ENCODE assay signal across 17 cellular contexts in genomic region chr17:3986939-3987335, GRCh38.
"Had no signal": no experiment of that assay in that cellular context is flagged by ENCODE, and none has a peak within 500 bp of the region (broad histone marks: within the 10 kb centered on the region; RNA-seq: fewer than 3 reads in every experiment).

No MANE protein-coding gene starts in this region.

- H3K9ac ChIP-seq: parathyroid adenoma had no signal

- H3K4me1 Mint-ChIP-seq: activated CD4-positive, alpha-beta T cell treated with anti-CD3 and anti-CD28 coated beads for 36 hours had no signal

- H2AFZ ChIP-seq: parathyroid adenoma had no signal

- H3K79me2 ChIP-seq: parathyroid adenoma had no signal

- H3K36me3 ChIP-seq: brain microvascular endothelial cell, colonic mucosa, left ventricle myocardium inferior, thoracic aorta, upper lobe of left lung had no signal

- H3K27me3 Mint-ChIP-seq: activated CD4-positive, alpha-beta T cell treated with anti-CD3 and anti-CD28 coated beads for 36 hours had no signal

- H3K36me3 Mint-ChIP-seq: naive thymus-derived CD8-positive, alpha-beta T cell; stimulated activated naive B cell treated with anti-CD40 and anti-IgM and Interleukin-4, amounts not matched to agents 10 μg/mL and 1 μg/mL and 100 μg/mL, for 72 hours; WTC11 had no signal

- H3K27me3 ChIP-seq: brain microvascular endothelial cell, colonic mucosa, upper lobe of left lung had no signal

- DNase-seq: activated CD4-positive, alpha-beta T cell treated with anti-CD3 and anti-CD28 coated beads for 36 hours; activated CD4-positive, alpha-beta T cell treated with anti-CD3 and anti-CD28 coated beads, Interleukin-2, amount 50 U/mL, for 48 hours; activated naive CD4-positive, alpha-beta T cell; brain microvascular endothelial cell; central memory CD4-positive, alpha-beta T cell; colonic mucosa; hypothalamus; left ventricle myocardium inferior; mesendoderm; naive thymus-derived CD8-positive, alpha-beta T cell; stimulated activated naive B cell treated with anti-CD40 and anti-IgM and Interleukin-4, amounts not matched to agents 10 μg/mL and 1 μg/mL and 100 μg/mL, for 72 hours; upper lobe of left lung had no signal

- ATAC-seq: activated CD4-positive, alpha-beta T cell treated with anti-CD3 and anti-CD28 coated beads for 36 hours; naive thymus-derived CD8-positive, alpha-beta T cell had no signal

- H3K27ac Mint-ChIP-seq: activated CD4-positive, alpha-beta T cell treated with anti-CD3 and anti-CD28 coated beads for 36 hours; activated T-helper 1 cell treated with anti-CD3 and anti-CD28 coated beads, Interleukin-12 subunit alpha, Interleukin-12 subunit beta, Interleukin-2, Interleukin-4 antibody, amounts not matched to agents 30 ng/mL and 10 ng/mL and 1 ng/mL, durations not matched to agents 14 hours and 24 hours and 36 hours; naive thymus-derived CD8-positive, alpha-beta T cell; stimulated activated naive B cell treated with anti-CD40 and anti-IgM and Interleukin-4, amounts not matched to agents 10 μg/mL and 1 μg/mL and 100 μg/mL, for 72 hours; WTC11 had no signal

- H3K9me3 ChIP-seq: colonic mucosa, left ventricle myocardium inferior, thoracic aorta, upper lobe of left lung had no signal

- H3K9me3 Mint-ChIP-seq: activated T-helper 1 cell treated with anti-CD3 and anti-CD28 coated beads, Interleukin-12 subunit alpha, Interleukin-12 subunit beta, Interleukin-2, Interleukin-4 antibody, amounts not matched to agents 30 ng/mL and 10 ng/mL and 1 ng/mL, durations not matched to agents 14 hours and 24 hours and 36 hours; naive thymus-derived CD8-positive, alpha-beta T cell; WTC11 had no signal

- H3K4me1 ChIP-seq: colonic mucosa, foreskin keratinocyte had no signal

- H3K4me3 ChIP-seq: colonic mucosa, left ventricle myocardium inferior, thoracic aorta, upper lobe of left lung had no signal

- H3K27ac ChIP-seq: brain microvascular endothelial cell, colonic mucosa, foreskin keratinocyte, parathyroid adenoma, thoracic aorta had no signal

- H3K4me3 Mint-ChIP-seq: activated CD4-positive, alpha-beta T cell treated with anti-CD3 and anti-CD28 coated beads for 36 hours; activated T-helper 1 cell treated with anti-CD3 and anti-CD28 coated beads, Interleukin-12 subunit alpha, Interleukin-12 subunit beta, Interleukin-2, Interleukin-4 antibody, amounts not matched to agents 30 ng/mL and 10 ng/mL and 1 ng/mL, durations not matched to agents 14 hours and 24 hours and 36 hours; naive thymus-derived CD8-positive, alpha-beta T cell; stimulated activated naive B cell treated with anti-CD40 and anti-IgM and Interleukin-4, amounts not matched to agents 10 μg/mL and 1 μg/mL and 100 μg/mL, for 72 hours; WTC11 had no signal
